Comparison of ENCODE assay signal across 13 cellular contexts in the genomic region with DNA sequence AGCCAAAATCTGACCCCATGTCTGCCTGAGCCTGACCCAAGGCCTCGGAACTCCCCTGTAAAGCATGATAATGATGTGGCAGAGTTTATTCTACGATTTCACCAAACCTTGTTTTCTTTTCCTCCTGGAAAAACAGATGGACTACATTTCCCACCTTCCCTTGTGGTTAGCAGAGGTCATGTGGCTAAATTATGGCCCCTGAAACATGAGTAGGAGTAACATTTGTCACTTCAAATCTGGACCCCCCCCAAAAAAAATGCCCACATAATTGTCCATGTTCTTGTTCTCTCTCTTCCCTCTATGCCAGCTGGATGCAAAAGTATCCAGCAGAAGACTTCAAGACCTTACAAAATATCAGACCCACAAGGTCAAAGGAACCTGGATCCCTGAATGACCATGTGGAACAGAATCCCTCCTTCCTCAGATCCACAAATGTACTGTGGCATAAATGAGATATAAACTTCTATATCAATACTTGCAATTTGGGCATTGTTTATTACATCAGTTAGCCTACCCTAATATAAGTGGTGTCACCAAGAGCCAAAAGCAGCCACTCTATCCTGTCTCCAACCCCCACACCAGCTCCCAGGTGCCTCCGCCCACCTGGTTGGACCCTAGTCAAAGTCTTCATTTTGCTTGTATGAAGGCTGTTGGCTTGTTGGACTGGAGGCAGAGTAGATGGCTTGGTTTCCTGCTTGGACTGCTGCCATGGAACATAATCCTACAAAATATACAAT. TPM values are rescaled to one million over a fixed set of nuclear protein-coding genes. Genes with fewer than 3 reads are reported as not detected.
A peak's percentile ranks its signal among the peaks of the same experiment; 100 is the strongest.
DNase-seq lines count a peak whose midpoint lies in the region; ATAC-seq and TF ChIP-seq lines count a peak whose summit lies in the region.
"Had no signal": no experiment of that assay in that cellular context is flagged by ENCODE, and none has a peak within 500 bp of the region (broad histone marks: within the 10 kb centered on the region; RNA-seq: fewer than 3 reads in every experiment).

No MANE protein-coding gene starts in this region.

- TF ChIP-seq CTCF in MM.1S (IDR thresholded peaks at IDR 0.05; ENCODE audit: low read length) (no peak), progenitor cell of endocrine pancreas (IDR thresholded peaks at IDR 0.05; ENCODE audit: unreplicated experiment) (no peak)

- H3K9ac ChIP-seq in MM.1S (ENCODE audit: low read length), result no peak overlapping the region

- H3K79me2 ChIP-seq in MM.1S (ENCODE audit: low read length), result 0 out of 2 replicates have a peak, but pooled peaks cover 3% of the 10 kb centered on the region

- WGBS in ectodermal cell, 2 experiments, result 74 to 82% methylated on average over 1 to 3 of the region's 3 CpGs

- no peak overlapping the region; the same call in 1 of the 2 replicates for H2AFZ ChIP-seq in MM.1S (ENCODE audit: low read length)

- H3K27me3 ChIP-seq in MM.1S (replicated peaks; ENCODE audit: insufficient read depth, low read length) (no peaks in the 10 kb centered on the region), ectodermal cell (ENCODE audit: control insufficient read depth, insufficient read depth, low read length, poor library complexity, severe bottlenecking) (peaks cover 7% of the 10 kb centered on the region)

- H3K9me2 ChIP-seq in MM.1S (replicated peaks; ENCODE audit: insufficient read depth, low read length), result no peaks in the 10 kb centered on the region

- no peaks in the 10 kb centered on the region for H4K20me1 ChIP-seq in MM.1S (ENCODE audit: insufficient read depth, low read length)

- peak overlapping the region; percentile 59 for H3K4me3 Mint-ChIP-seq in progenitor cell of endocrine pancreas (ENCODE audit: low read depth)

- H3K27ac Mint-ChIP-seq in progenitor cell of endocrine pancreas, result no peak overlapping the region

- no peaks in the 10 kb centered on the region for H3K9me3 Mint-ChIP-seq in progenitor cell of endocrine pancreas (ENCODE audit: low read depth)
- H3K9me3 Mint-ChIP-seq: IgD-negative memory B cell had no signal

- DNase-seq in MM.1S (no peak), progenitor cell of endocrine pancreas (ENCODE audit: low spot score, unreplicated experiment) (no peak), glomerular visceral epithelial cell (ENCODE audit: extremely low spot score) (no peak), NCI-H146 (lab: John Stamatoyannopoulos, UW) (no peak)
- DNase-seq: activated CD4-positive, alpha-beta T cell treated with anti-CD3 and anti-CD28 coated beads, Interleukin-2, amount 50 U/mL, for 4 hours; amniotic stem cell; GF-D8; midbrain had no signal

- ATAC-seq in GM21526 (IDR thresholded peaks at IDR 0.05; ENCODE audit: low FRiP score, unreplicated experiment), result no peak
- no peak for ATAC-seq in GM19324 (IDR thresholded peaks at IDR 0.05; ENCODE audit: low FRiP score, unreplicated experiment)

- H3K4me1 Mint-ChIP-seq in progenitor cell of endocrine pancreas (ENCODE audit: low read depth), result peaks cover 6% of the 10 kb centered on the region

- peaks cover 12% of the 10 kb centered on the region for H3K36me3 Mint-ChIP-seq in progenitor cell of endocrine pancreas (ENCODE audit: insufficient read depth)

- H3K4me3 ChIP-seq in GM08714 (ENCODE audit: low read length) (peak overlapping the region; percentile 89; the same call in 1 of the 2 replicates), MM.1S (ENCODE audit: low read length) (peak overlapping the region; percentile 96; the same call in 1 of the 2 replicates), ectodermal cell (ENCODE audit: insufficient read depth, low read depth, low read length) (peak overlapping the region; percentile 91)

- no peaks in the 10 kb centered on the region for H3F3A ChIP-seq in MM.1S (ENCODE audit: insufficient read depth, low read length)

- no peaks in the 10 kb centered on the region for H3K27me3 Mint-ChIP-seq in progenitor cell of endocrine pancreas
- H3K27me3 Mint-ChIP-seq: IgD-negative memory B cell had no signal

- no peaks in the 10 kb centered on the region for H3K9me3 ChIP-seq in MM.1S (replicated peaks; ENCODE audit: insufficient read depth, low read length)
- H3K9me3 ChIP-seq in ectodermal cell (ENCODE audit: control insufficient read depth, low read length), result no peaks in the 10 kb centered on the region

- peaks cover 11% of the 10 kb centered on the region for H3K4me1 ChIP-seq in MM.1S (ENCODE audit: low read length)
- peaks cover 8% of the 10 kb centered on the region for H3K4me1 ChIP-seq in ectodermal cell (ENCODE audit: control insufficient read depth, insufficient read depth, low read length)

- H3K27ac ChIP-seq in MM.1S (ENCODE audit: low read length), result no peak overlapping the region
- H3K27ac ChIP-seq in ectodermal cell (ENCODE audit: insufficient read depth, low read depth, low read length, poor library complexity, severe bottlenecking), result no peak overlapping the region

- H3K36me3 ChIP-seq in MM.1S (replicated peaks; ENCODE audit: insufficient read depth, low read length) (no peaks in the 10 kb centered on the region), ectodermal cell (ENCODE audit: control insufficient read depth, insufficient read depth, low read length) (peaks cover 1% of the 10 kb centered on the region)

- peak overlapping the region; percentile 79; the same call in 1 of the 2 replicates for H3K4me2 ChIP-seq in MM.1S (ENCODE audit: low read depth, low read length)

RNA-seq across cellular contexts. Expression of a gene that starts 1.4 kb away (rescaled TPM):
- polyA plus RNA-seq in ectodermal cell (2013, experiment 1 of 4), result 38.8 TPM
- 35.9 TPM for polyA plus RNA-seq in ectodermal cell (2013, experiment 2 of 4)
- 36.1 TPM for polyA plus RNA-seq in ectodermal cell (2013, experiment 3 of 4)
- polyA plus RNA-seq in ectodermal cell (2013, experiment 4 of 4), result 38.7 TPM
- total RNA-seq in progenitor cell of endocrine pancreas, result 69.9 and 70.1 TPM in 2 replicates

RNA-seq across cellular contexts. Expression of a gene that starts 8.2 kb away (rescaled TPM):
- polyA plus RNA-seq in ectodermal cell (2013, experiment 1 of 4), result 54.6 TPM
- 50.3 TPM for polyA plus RNA-seq in ectodermal cell (2013, experiment 2 of 4)
- polyA plus RNA-seq in ectodermal cell (2013, experiment 3 of 4), result 42.8 TPM
- 44.4 TPM for polyA plus RNA-seq in ectodermal cell (2013, experiment 4 of 4)
- 30.5 and 31.2 TPM in 2 replicates for total RNA-seq in progenitor cell of endocrine pancreas

RNA-seq across cellular contexts. Expression of a gene that starts 31.6 kb away (rescaled TPM):
- polyA plus RNA-seq in ectodermal cell (2013, experiment 1 of 4), result not detected
- polyA plus RNA-seq in ectodermal cell (2013, experiment 2 of 4), result not detected
- not detected for polyA plus RNA-seq in ectodermal cell (2013, experiment 3 of 4)
- polyA plus RNA-seq in ectodermal cell (2013, experiment 4 of 4), result not detected
- total RNA-seq in progenitor cell of endocrine pancreas, result not detected in 2 replicates
- polyA plus RNA-seq: IgD-negative memory B cell had no signal

RNA-seq across cellular contexts. Expression of a gene that starts 36.2 kb away (rescaled TPM):
- 79.2 TPM for polyA plus RNA-seq in ectodermal cell (2013, experiment 1 of 4)
- 77.5 TPM for polyA plus RNA-seq in ectodermal cell (2013, experiment 2 of 4)
- polyA plus RNA-seq in ectodermal cell (2013, experiment 3 of 4), result 64.5 TPM
- 74.6 TPM for polyA plus RNA-seq in ectodermal cell (2013, experiment 4 of 4)
- 54.8 and 59.0 TPM in 2 replicates for total RNA-seq in progenitor cell of endocrine pancreas

RNA-seq across cellular contexts. Expression of a gene that starts 57.8 kb away (rescaled TPM):
- 37.0 TPM for polyA plus RNA-seq in ectodermal cell (2013, experiment 1 of 4)
- 44.2 TPM for polyA plus RNA-seq in ectodermal cell (2013, experiment 2 of 4)
- polyA plus RNA-seq in ectodermal cell (2013, experiment 3 of 4), result 32.4 TPM
- polyA plus RNA-seq in ectodermal cell (2013, experiment 4 of 4), result 33.0 TPM
- 28.9 and 33.0 TPM in 2 replicates for total RNA-seq in progenitor cell of endocrine pancreas
